In the genomic region with DNA sequence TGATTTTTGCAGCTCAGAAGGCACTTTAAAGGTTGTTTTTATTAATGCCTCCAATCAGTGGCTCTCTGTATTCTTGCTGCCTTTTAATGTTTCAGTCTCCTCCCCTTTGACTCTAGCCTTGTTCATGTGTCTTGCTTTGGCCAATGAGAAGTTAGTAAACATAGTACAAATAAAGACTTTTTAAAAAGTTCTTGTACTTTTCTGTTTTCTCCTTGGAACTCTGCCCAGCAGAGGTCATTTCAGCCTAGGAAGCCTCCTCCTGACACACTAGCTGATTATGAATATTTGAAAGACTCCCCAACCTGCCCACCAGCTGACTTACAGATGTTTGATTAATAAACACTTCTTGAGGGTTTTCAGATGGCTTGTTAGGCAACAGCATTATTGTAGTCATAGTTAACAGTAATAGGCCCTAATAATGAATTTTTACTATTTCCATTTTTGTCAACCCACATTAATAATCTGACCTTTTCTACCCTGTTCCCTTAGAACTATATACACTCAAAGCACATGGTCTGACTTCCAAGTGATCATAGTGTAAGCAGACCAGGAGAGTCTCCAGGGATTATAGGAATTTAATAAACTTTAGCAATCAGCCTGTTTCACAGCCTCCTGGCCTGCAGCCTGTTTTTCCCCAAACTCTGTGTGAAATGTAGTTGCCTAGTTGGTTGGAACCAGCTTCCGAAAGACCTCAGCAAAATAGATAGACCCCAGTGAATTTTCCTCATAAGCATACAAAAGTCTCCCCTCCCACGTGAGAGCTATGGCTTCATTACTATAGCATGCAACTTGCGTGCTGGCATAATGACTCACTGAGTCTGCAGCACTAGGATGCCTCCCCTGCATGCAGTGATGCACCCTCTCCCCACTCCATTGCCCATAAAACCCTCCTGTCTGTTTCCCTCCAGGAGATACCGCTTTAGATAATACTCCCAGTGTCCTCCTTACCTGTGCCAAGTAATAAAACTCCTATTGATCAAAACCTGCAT, we compare ENCODE assay signal across 17 cellular contexts.
DNase-seq lines count a peak whose midpoint lies in the region; FAIRE-seq and TF ChIP-seq lines count a peak whose summit lies in the region.
"Had no signal": no experiment of that assay in that cellular context is flagged by ENCODE, and none has a peak within 500 bp of the region (broad histone marks: within the 10 kb centered on the region; RNA-seq: fewer than 3 reads in every experiment).

No MANE protein-coding gene starts in this region.

- H3K36me3 Mint-ChIP-seq in nephron (ENCODE audit: low read depth), result no peaks in the 10 kb centered on the region
- H3K36me3 Mint-ChIP-seq: activated naive CD8-positive, alpha-beta T cell had no signal

- peak overlapping the region in 2 of 3 experiments; percentile 11 to 22 for H3K27ac Mint-ChIP-seq in nephron
- H3K27ac Mint-ChIP-seq: activated naive CD8-positive, alpha-beta T cell; T-helper 2 cell treated with Interferon-gamma antibody and Interleukin-4, amounts not matched to agents 5 μg/mL and 100 μg/mL, for 36 hours had no signal

- H3K27ac ChIP-seq in C4-2B, result peak overlapping the region; percentile 30; the same call in 1 of the 2 replicates

- no peak for FAIRE-seq in H54 (lab: Jason Lieb, UNC)

- H3K4me1 Mint-ChIP-seq in nephron, result peaks cover 21% of the 10 kb centered on the region
- H3K4me1 Mint-ChIP-seq: H9 had no signal

- TF ChIP-seq CTCF in C4-2B (conservative IDR thresholded peaks at IDR 0.05), result no peak
- no peak for TF ChIP-seq CTCF in epithelial cell of esophagus (IDR thresholded peaks at IDR 0.05; ENCODE audit: insufficient read depth, low read depth, low read length, missing control alignments)
- no peak for TF ChIP-seq CTCF in nephron (IDR thresholded peaks at IDR 0.05; ENCODE audit: unreplicated experiment in 3 of 3)

- peaks cover 3% of the 10 kb centered on the region for H3K9me3 Mint-ChIP-seq in nephron
- H3K9me3 Mint-ChIP-seq: T-helper 2 cell treated with Interferon-gamma antibody and Interleukin-4, amounts not matched to agents 5 μg/mL and 100 μg/mL, for 36 hours had no signal

- no peaks in the 10 kb centered on the region for H3K27me3 Mint-ChIP-seq in nephron (ENCODE audit: low read depth)
- H3K27me3 Mint-ChIP-seq: activated naive CD8-positive, alpha-beta T cell had no signal

- no peak overlapping the region for H3K4me3 Mint-ChIP-seq in nephron
- H3K4me3 Mint-ChIP-seq: activated naive CD8-positive, alpha-beta T cell; H9; T-helper 2 cell treated with Interferon-gamma antibody and Interleukin-4, amounts not matched to agents 5 μg/mL and 100 μg/mL, for 36 hours had no signal

- no peak overlapping the region for H3K4me3 ChIP-seq in epithelial cell of esophagus (ENCODE audit: low read length)

- no peak for TF ChIP-seq POLR2A in H54 (IDR thresholded peaks at IDR 0.05; ENCODE audit: low read depth, low read length)

- DNase-seq in RKO (ENCODE audit: low spot score) (peak; percentile 39), epithelial cell of esophagus (ENCODE audit: low read depth) (peak; percentile 46), GM19240 (ENCODE audit: insufficient read length, low spot score) (no peak), H54 (ENCODE audit: insufficient read length, low spot score) (no peak), DMS79 treated with DMSO at 0.1 percent for 48 hours (lab: John Stamatoyannopoulos, UW) (no peak), posterior cingulate gyrus (no peak)
- DNase-seq: activated CD4-positive, alpha-beta T cell treated with anti-CD3 and anti-CD28 coated beads for 48 hours; COR-L47; GDM1; H9; left colon; NCI-H1105; NK-92 treated with Interleukin-12 subunit alpha and Interleukin-12 subunit beta, amount 100 ng/mL, for 24 hours had no signal

- intact Hi-C loops in posterior cingulate gyrus (cut with DNase I), result no loop called here

Comparison
In these comparisons a context has a peak if more than half of its experiments do, and no peak if none do; other contexts are left out.
1. DNase-seq: peak in RKO (single experiment) and epithelial cell of esophagus (single experiment); none in GM19240 (single experiment), H54 (single experiment), DMS79 treated with DMSO at 0.1 percent for 48 hours (single experiment) and posterior cingulate gyrus (0 of 10).